Comparison of ENCODE assay signal across 20 cellular contexts in the genomic region with DNA sequence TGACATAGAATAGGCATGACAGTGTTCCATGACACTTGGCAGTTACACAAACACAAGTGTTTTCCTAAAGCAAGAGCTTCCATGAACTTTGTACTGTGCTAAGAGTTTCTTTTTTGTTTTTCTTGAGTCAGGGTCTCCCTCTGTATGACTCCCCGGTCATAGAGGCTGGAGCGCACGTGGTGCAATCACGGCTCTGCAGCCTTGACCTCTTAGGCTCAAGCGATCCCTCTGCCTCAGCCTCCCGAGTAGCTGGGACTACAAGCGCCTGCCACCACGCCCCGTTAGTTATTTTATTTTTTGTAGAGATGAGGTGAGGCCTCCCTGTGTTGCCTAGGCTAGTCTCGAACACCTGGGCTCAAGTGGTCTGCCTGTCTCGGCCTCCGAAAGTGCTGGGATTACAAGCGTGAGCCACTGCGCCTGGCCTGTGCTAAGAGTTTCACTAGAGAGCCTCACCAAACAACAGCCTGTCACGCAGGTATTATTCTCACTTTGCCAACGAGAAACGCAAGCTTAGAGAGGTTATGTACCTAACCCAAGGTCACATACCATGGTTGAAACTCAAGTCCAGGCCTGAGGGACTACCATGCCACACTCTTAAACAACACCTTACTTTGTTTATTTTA.
DNase-seq lines count a peak whose midpoint lies in the region; ATAC-seq, FAIRE-seq and TF ChIP-seq lines count a peak whose summit lies in the region.
"Had no signal": no experiment of that assay in that cellular context is flagged by ENCODE, and none has a peak within 500 bp of the region (broad histone marks: within the 10 kb centered on the region; RNA-seq: fewer than 3 reads in every experiment).

No MANE protein-coding gene starts in this region.

- TF ChIP-seq CTCF in activated CD8-positive, alpha-beta T cell treated with anti-CD3 and anti-CD28 coated beads for 36 hours (IDR thresholded peaks at IDR 0.05) = no peak
- TF ChIP-seq CTCF in bronchial epithelial cell (IDR thresholded peaks at IDR 0.05; ENCODE audit: insufficient read depth, low read length, severe bottlenecking) = no peak
- 0 out of 2 replicates have a peak, but pooled peaks have one; percentile 5 for TF ChIP-seq CTCF in HepG2 (CRISPR knock-in tag; IDR thresholded peaks at IDR 0.05)
- TF ChIP-seq CTCF in upper lobe of right lung (IDR thresholded peaks at IDR 0.05) = no peak

- H3K4me1 Mint-ChIP-seq in activated CD8-positive, alpha-beta T cell treated with anti-CD3 and anti-CD28 coated beads for 36 hours (ENCODE audit: low read depth) = peaks cover 25% of the 10 kb centered on the region
- no peaks in the 10 kb centered on the region for H3K4me1 Mint-ChIP-seq in activated CD8-positive, alpha-beta T cell treated with anti-CD3 and anti-CD28 coated beads, Interleukin-2, amount 10 ng/mL, durations not matched to agents 7 days and 5 days (ENCODE audit: low read depth)
- H3K4me1 Mint-ChIP-seq in activated T-helper 17 cell treated with anti-CD3 and anti-CD28 coated beads, Interleukin-2, amount 50 U/mL, for 72 hours = peaks cover 23% of the 10 kb centered on the region
- H3K4me1 Mint-ChIP-seq: CD14-positive monocyte had no signal

- FAIRE-seq in bronchial epithelial cell (lab: Jason Lieb, UNC) (no peak), HepG2 (lab: Jason Lieb, UNC) (no peak), GM12892 (lab: Jason Lieb, UNC) (no peak)
- FAIRE-seq: A549, GM19239 had no signal

- no peak overlapping the region for H2AFZ ChIP-seq in HepG2 (ENCODE audit: low read length)

- BruUV-seq in HepG2 (replicated peaks; lab: Mats Ljungman, UMichigan) = no TSS peak

- H3K4me3 Mint-ChIP-seq in activated CD8-positive, alpha-beta T cell treated with anti-CD3 and anti-CD28 coated beads for 36 hours = no peak overlapping the region
- H3K4me3 Mint-ChIP-seq in activated CD8-positive, alpha-beta T cell treated with anti-CD3 and anti-CD28 coated beads, Interleukin-2, amount 10 ng/mL, durations not matched to agents 7 days and 5 days = no peak overlapping the region
- no peak overlapping the region for H3K4me3 Mint-ChIP-seq in activated T-helper 17 cell treated with anti-CD3 and anti-CD28 coated beads, Interleukin-2, amount 50 U/mL, for 72 hours
- H3K4me3 Mint-ChIP-seq: CD14-positive monocyte had no signal

- H3K27me3 Mint-ChIP-seq in activated CD8-positive, alpha-beta T cell treated with anti-CD3 and anti-CD28 coated beads for 36 hours = no peaks in the 10 kb centered on the region
- H3K27me3 Mint-ChIP-seq in activated CD8-positive, alpha-beta T cell treated with anti-CD3 and anti-CD28 coated beads, Interleukin-2, amount 10 ng/mL, durations not matched to agents 7 days and 5 days (ENCODE audit: low read depth) = no peaks in the 10 kb centered on the region
- H3K27me3 Mint-ChIP-seq in activated T-helper 17 cell treated with anti-CD3 and anti-CD28 coated beads, Interleukin-2, amount 50 U/mL, for 72 hours = no peaks in the 10 kb centered on the region

- in situ Hi-C loops in HepG2 (cut with HindIII; ENCODE audit: extremely low pct_ligation_motif_present, low pct_unique_long_range_greater_than_20kb) = no loop called here

- TF ChIP-seq POLR2A in HepG2 (IDR thresholded peaks at IDR 0.05; ENCODE audit: insufficient read depth in 1 of 2, low read depth in 2 of 2, low read length in 2 of 2) = no peak
- no peak for TF ChIP-seq POLR2A in GM12892 (IDR thresholded peaks at IDR 0.05; ENCODE audit: low read depth, low read length)

- POLR2A ChIA-PET in activated CD8-positive, alpha-beta T cell treated with anti-CD3 and anti-CD28 coated beads for 36 hours (lab: Charles Lee) = interaction anchor here (1.0 kb wide), 1 partner anchor 11 kb away, joined by 4 read pairs; no protein-coding TSS in a partner anchor
- POLR2A ChIA-PET in activated CD8-positive, alpha-beta T cell treated with anti-CD3 and anti-CD28 coated beads, Interleukin-2, amount 10 ng/mL, durations not matched to agents 7 days and 5 days (lab: Charles Lee) = interaction anchor here (0.8 kb wide), 1 partner anchor 1123 kb away, joined by 3 read pairs; no protein-coding TSS in a partner anchor
- POLR2A ChIA-PET in HepG2 (lab: Yijun Ruan, JAX) = interaction anchor here (2.7 kb wide), 1 partner anchor 12 kb away, joined by 38 read pairs; no protein-coding TSS in a partner anchor

- WGBS in HepG2 (ENCODE audit: low lambda C conversion rate) = 1% methylated on average over 16 of the region's 17 CpGs

- H3K4me3 ChIP-seq in bronchial epithelial cell (ENCODE audit: low read depth, low read length) (no peak overlapping the region), HepG2 (replicated peaks in 1 of 3; ENCODE audit: insufficient read depth in 1 of 3, low read depth in 2 of 3, low read length in 3 of 3) (peak overlapping the region in 1 of 3 experiments; percentile 44; a peak in 3 of 6 replicates), upper lobe of right lung (no peak overlapping the region)
- H3K4me3 ChIP-seq: A549, MG63, Peyer's patch had no signal

- no peaks in the 10 kb centered on the region for H3K79me2 ChIP-seq in HepG2 (ENCODE audit: insufficient read depth, low read length)

- CTCF ChIA-PET in activated CD8-positive, alpha-beta T cell treated with anti-CD3 and anti-CD28 coated beads for 36 hours (lab: Charles Lee) = interaction anchor here (1.2 to 2.5 kb wide), 3 partner anchors 11 to 508 kb away, joined by 3 to 19 read pairs (median 3); no protein-coding TSS in a partner anchor
- CTCF ChIA-PET in activated CD8-positive, alpha-beta T cell treated with anti-CD3 and anti-CD28 coated beads, Interleukin-2, amount 10 ng/mL, durations not matched to agents 7 days and 5 days (lab: Charles Lee) = interaction anchor here (0.7 to 1.2 kb wide), 2 partner anchors 11 to 509 kb away, joined by 3 to 7 read pairs; no protein-coding TSS in a partner anchor
- CTCF ChIA-PET in HepG2 (lab: Yijun Ruan, JAX; ENCODE audit: low intra/inter-chr PET ratio, low total read pairs) = no interaction called here

- ATAC-seq in activated CD8-positive, alpha-beta T cell treated with anti-CD3 and anti-CD28 coated beads for 36 hours = no peak
- ATAC-seq in activated CD8-positive, alpha-beta T cell treated with anti-CD3 and anti-CD28 coated beads, Interleukin-2, amount 10 ng/mL, durations not matched to agents 7 days and 5 days = no peak
- ATAC-seq in HepG2 = peak; percentile 90
- ATAC-seq in upper lobe of right lung = peak; percentile 34
- ATAC-seq in activated T-helper 17 cell treated with anti-CD3 and anti-CD28 coated beads, Interleukin-2, amount 50 U/mL, for 72 hours (replicated peaks) = no peak
- no peak for ATAC-seq in HG03460 (IDR thresholded peaks at IDR 0.05; ENCODE audit: unreplicated experiment)
- ATAC-seq: A549 had no signal

- H3K36me3 ChIP-seq in bronchial epithelial cell (ENCODE audit: control insufficient read depth, insufficient read depth, low read length) = no peaks in the 10 kb centered on the region
- no peaks in the 10 kb centered on the region for H3K36me3 ChIP-seq in HepG2 (replicated peaks in 1 of 2; ENCODE audit: control insufficient read depth in 1 of 2, insufficient read depth in 2 of 2, low read length in 2 of 2)
- H3K36me3 ChIP-seq in upper lobe of right lung = no peaks in the 10 kb centered on the region
- H3K36me3 ChIP-seq: MG63, Peyer's patch had no signal

- intact Hi-C loops in activated CD8-positive, alpha-beta T cell treated with anti-CD3 and anti-CD28 coated beads for 36 hours (cut with micrococcal nuclease) = no loop called here
- intact Hi-C loops in HepG2 (cut with micrococcal nuclease; ENCODE audit: unreplicated experiment) (no loop called here), upper lobe of right lung (cut with DNase I) (no loop called here)

- peaks cover 7% of the 10 kb centered on the region for H3K9me3 Mint-ChIP-seq in activated CD8-positive, alpha-beta T cell treated with anti-CD3 and anti-CD28 coated beads for 36 hours
- H3K9me3 Mint-ChIP-seq in activated CD8-positive, alpha-beta T cell treated with anti-CD3 and anti-CD28 coated beads, Interleukin-2, amount 10 ng/mL, durations not matched to agents 7 days and 5 days (ENCODE audit: insufficient read depth) = no peaks in the 10 kb centered on the region
- H3K9me3 Mint-ChIP-seq in activated T-helper 17 cell treated with anti-CD3 and anti-CD28 coated beads, Interleukin-2, amount 50 U/mL, for 72 hours = peaks cover 9% of the 10 kb centered on the region

- H3K4me2 ChIP-seq in HepG2 (ENCODE audit: low read depth, low read length) = peak overlapping the region; percentile 75
- H3K4me2 ChIP-seq: A549, KMS-11 had no signal

- H3K36me3 Mint-ChIP-seq in activated CD8-positive, alpha-beta T cell treated with anti-CD3 and anti-CD28 coated beads for 36 hours (ENCODE audit: low read depth) = peaks cover 43% of the 10 kb centered on the region
- peaks cover 31% of the 10 kb centered on the region for H3K36me3 Mint-ChIP-seq in activated CD8-positive, alpha-beta T cell treated with anti-CD3 and anti-CD28 coated beads, Interleukin-2, amount 10 ng/mL, durations not matched to agents 7 days and 5 days (ENCODE audit: low read depth)
- H3K36me3 Mint-ChIP-seq in activated T-helper 17 cell treated with anti-CD3 and anti-CD28 coated beads, Interleukin-2, amount 50 U/mL, for 72 hours (ENCODE audit: low read depth) = peaks cover 35% of the 10 kb centered on the region
- H3K36me3 Mint-ChIP-seq: CD14-positive monocyte had no signal

- DNase-seq in activated CD8-positive, alpha-beta T cell treated with anti-CD3 and anti-CD28 coated beads for 36 hours = no peak
- DNase-seq in activated CD8-positive, alpha-beta T cell treated with anti-CD3 and anti-CD28 coated beads, Interleukin-2, amount 10 ng/mL, durations not matched to agents 7 days and 5 days = no peak
- DNase-seq in bronchial epithelial cell (ENCODE audit: low read depth) = peak; percentile 64
- peak; percentile 78 for DNase-seq in HepG2 (ENCODE audit: low spot score)
- DNase-seq in upper lobe of right lung = no peak
- DNase-seq in GM12892 (ENCODE audit: insufficient read length) = no peak
- DNase-seq: MG63, NCI-H1092 treated with DMSO at 0.1 percent for 48 hours, NCI-H1694, NCI-H510A, NCI-H82, Peyer's patch, Right ventricle myocardium superior had no signal

- H3K4me1 ChIP-seq in HepG2 (ENCODE audit: insufficient read depth, low read length) (peaks cover 41% of the 10 kb centered on the region), upper lobe of right lung (no peaks in the 10 kb centered on the region)
- H3K4me1 ChIP-seq: A549, Peyer's patch had no signal

- TF ChIP-seq RAD21 in HepG2 (CRISPR knock-in tag; IDR thresholded peaks at IDR 0.05) = no peak

- no peaks in the 10 kb centered on the region for H4K20me1 ChIP-seq in HepG2 (ENCODE audit: insufficient read depth, low read length)

- peak overlapping the region; percentile 20 for H3K27ac Mint-ChIP-seq in activated CD8-positive, alpha-beta T cell treated with anti-CD3 and anti-CD28 coated beads for 36 hours
- no peak overlapping the region for H3K27ac Mint-ChIP-seq in activated CD8-positive, alpha-beta T cell treated with anti-CD3 and anti-CD28 coated beads, Interleukin-2, amount 10 ng/mL, durations not matched to agents 7 days and 5 days
- no peak overlapping the region for H3K27ac Mint-ChIP-seq in activated T-helper 17 cell treated with anti-CD3 and anti-CD28 coated beads, Interleukin-2, amount 50 U/mL, for 72 hours
- H3K27ac Mint-ChIP-seq: CD14-positive monocyte had no signal

- H3K27me3 ChIP-seq in bronchial epithelial cell (ENCODE audit: control insufficient read depth, insufficient read depth, low read length) (no peaks in the 10 kb centered on the region), HepG2 (ENCODE audit: control insufficient read depth in 1 of 2, insufficient read depth in 2 of 2, low read length in 2 of 2) (no peaks in the 10 kb centered on the region), upper lobe of right lung (no peaks in the 10 kb centered on the region)
- H3K27me3 ChIP-seq: MG63, Peyer's patch had no signal

- TF ChIP-seq EP300 in HepG2 (IDR thresholded peaks at IDR 0.05; ENCODE audit: low read depth in 2 of 2, low read length in 2 of 2) (peak in 1 of 2 experiments; percentile 44; a peak in 2 of 4 replicates), HepG2 (CRISPR knock-in tag; IDR thresholded peaks at IDR 0.05; ENCODE audit: borderline replicate concordance) (no peak)

- H3K9me3 ChIP-seq in HepG2 (ENCODE audit: low read length) (no peaks in the 10 kb centered on the region), upper lobe of right lung (no peaks in the 10 kb centered on the region)
- H3K9me3 ChIP-seq: A549, MG63, Peyer's patch had no signal

- H3K27ac ChIP-seq in HepG2 (ENCODE audit: extremely low read length, insufficient read depth, low read length) = peak overlapping the region; percentile 71
- H3K27ac ChIP-seq in upper lobe of right lung = no peak overlapping the region
- H3K27ac ChIP-seq: A549, HL-60, KMS-11, Peyer's patch had no signal

- H3K9ac ChIP-seq in HepG2 (ENCODE audit: insufficient read depth, low read depth, low read length) = peak overlapping the region; percentile 32; the same call in 1 of the 2 replicates
- H3K9ac ChIP-seq: KMS-11 had no signal

Comparison
In these comparisons a context has a peak if more than half of its experiments do, and no peak if none do; other contexts are left out.
1. ATAC-seq: peak in HepG2 (single experiment) and upper lobe of right lung (single experiment); none in activated CD8-positive, alpha-beta T cell treated with anti-CD3 and anti-CD28 coated beads for 36 hours (single experiment), activated CD8-positive, alpha-beta T cell treated with anti-CD3 and anti-CD28 coated beads, Interleukin-2, amount 10 ng/mL, durations not matched to agents 7 days and 5 days (single experiment), activated T-helper 17 cell treated with anti-CD3 and anti-CD28 coated beads, Interleukin-2, amount 50 U/mL, for 72 hours (single experiment) and HG03460 (single experiment).
2. DNase-seq: peak in bronchial epithelial cell (single experiment) and HepG2 (single experiment); none in activated CD8-positive, alpha-beta T cell treated with anti-CD3 and anti-CD28 coated beads for 36 hours (single experiment), activated CD8-positive, alpha-beta T cell treated with anti-CD3 and anti-CD28 coated beads, Interleukin-2, amount 10 ng/mL, durations not matched to agents 7 days and 5 days (single experiment), upper lobe of right lung (single experiment) and GM12892 (single experiment).